11 cellular contexts compared by ENCODE assay signal in genomic region chr3:20108869-20109268, GRCh38.
"Had no signal": no experiment of that assay in that cellular context is flagged by ENCODE, and none has a peak within 500 bp of the region (broad histone marks: within the 10 kb centered on the region; RNA-seq: fewer than 3 reads in every experiment).

No MANE protein-coding gene starts in this region.

- H3K4me1 Mint-ChIP-seq: neural progenitor cell had no signal

- ATAC-seq: esophagus mucosa; stimulated activated effector memory CD8-positive, alpha-beta T cell treated with anti-CD3 and anti-CD28 coated beads, Interleukin-12 subunit alpha, Interleukin-12 subunit beta, amount 100 ng/mL, for 72 hours; WTC11 had no signal

- H3K4me3 Mint-ChIP-seq: activated naive CD4-positive, alpha-beta T cell treated with anti-CD3 and anti-CD28 coated beads for 36 hours; neural progenitor cell; stimulated activated effector memory CD8-positive, alpha-beta T cell treated with anti-CD3 and anti-CD28 coated beads, Interleukin-12 subunit alpha, Interleukin-12 subunit beta, amount 100 ng/mL, for 72 hours; WTC11 had no signal

- H3K36me3 Mint-ChIP-seq: neural progenitor cell, WTC11 had no signal

- H3K27me3 ChIP-seq: neural progenitor cell had no signal

- H3K27ac ChIP-seq: neural progenitor cell, parathyroid adenoma had no signal

- H3K4me3 ChIP-seq: neural progenitor cell had no signal

- H3K27ac Mint-ChIP-seq: activated naive CD4-positive, alpha-beta T cell treated with anti-CD3 and anti-CD28 coated beads for 36 hours; activated T-helper 2 cell treated with anti-CD3 and anti-CD28 coated beads, Interferon-gamma antibody, Interleukin-2, Interleukin-4, amounts not matched to agents 10 μg/mL and 5 μg/mL and 100 μg/mL, durations not matched to agents 14 hours and 24 hours and 36 hours; neural progenitor cell; stimulated activated effector memory CD8-positive, alpha-beta T cell treated with anti-CD3 and anti-CD28 coated beads, Interleukin-12 subunit alpha, Interleukin-12 subunit beta, amount 100 ng/mL, for 72 hours; WTC11 had no signal

- DNase-seq: activated CD4-positive, alpha-beta T cell treated with anti-CD3 and anti-CD28 coated beads for 48 hours; activated naive CD4-positive, alpha-beta T cell treated with anti-CD3 and anti-CD28 coated beads for 36 hours; caudate nucleus; hippocampal formation; T-helper 2 cell had no signal

- H3K36me3 ChIP-seq: neural progenitor cell had no signal

- H2AFZ ChIP-seq: neural progenitor cell, parathyroid adenoma had no signal

- H3K4me2 ChIP-seq: neural progenitor cell had no signal

- H3K4me1 ChIP-seq: neural progenitor cell, parathyroid adenoma had no signal

- H3K9ac ChIP-seq: neural progenitor cell, parathyroid adenoma had no signal

- H3K9me3 Mint-ChIP-seq: activated naive CD4-positive, alpha-beta T cell treated with anti-CD3 and anti-CD28 coated beads for 36 hours; activated T-helper 2 cell treated with anti-CD3 and anti-CD28 coated beads, Interferon-gamma antibody, Interleukin-2, Interleukin-4, amounts not matched to agents 10 μg/mL and 5 μg/mL and 100 μg/mL, durations not matched to agents 14 hours and 24 hours and 36 hours; neural progenitor cell; stimulated activated effector memory CD8-positive, alpha-beta T cell treated with anti-CD3 and anti-CD28 coated beads, Interleukin-12 subunit alpha, Interleukin-12 subunit beta, amount 100 ng/mL, for 72 hours; WTC11 had no signal
